Comparison of ENCODE assay signal across 18 cellular contexts in genomic region chr6:155492061-155492735, GRCh38. TPM values are rescaled to one million over a fixed set of nuclear protein-coding genes. Genes with fewer than 3 reads are reported as not detected.
DNase-seq lines count a peak whose midpoint lies in the region; ATAC-seq, FAIRE-seq and TF ChIP-seq lines count a peak whose summit lies in the region.
"Had no signal": no experiment of that assay in that cellular context is flagged by ENCODE, and none has a peak within 500 bp of the region (broad histone marks: within the 10 kb centered on the region; RNA-seq: fewer than 3 reads in every experiment).

No MANE protein-coding gene starts in this region.

- H3K9me3 ChIP-seq in SK-N-SH (0 out of 2 replicates have a peak, but pooled peaks cover 3% of the 10 kb centered on the region), endothelial cell of umbilical vein (replicated peaks; ENCODE audit: control insufficient read depth, insufficient read depth, low read length) (no peaks in the 10 kb centered on the region), thoracic aorta (no peaks in the 10 kb centered on the region)

- peak overlapping the region; percentile 50; the same call in 1 of the 2 replicates for H3K9ac ChIP-seq in SK-N-SH
- H3K9ac ChIP-seq in endothelial cell of umbilical vein (replicated peaks; ENCODE audit: extremely low read depth, insufficient read depth, low read length): no peak overlapping the region

- H3K4me1 ChIP-seq in SK-N-SH (ENCODE audit: control insufficient read depth in 1 of 2, insufficient read depth in 2 of 2, low read depth in 1 of 2, low read length in 1 of 2) (peaks cover 2 to 25% of the 10 kb centered on the region in 2 experiments; a peak in 3 of 4 replicates), endothelial cell of umbilical vein (ENCODE audit: control insufficient read depth, extremely low read depth, insufficient read depth, low read length) (peaks cover 26% of the 10 kb centered on the region), thoracic aorta (ENCODE audit: control insufficient read depth in 1 of 2, low read depth in 2 of 2) (peaks cover 19 to 29% of the 10 kb centered on the region in 2 donors)

- H3F3A ChIP-seq in SK-N-SH (replicated peaks; ENCODE audit: insufficient read depth): peaks cover 42% of the 10 kb centered on the region

- TF ChIP-seq RAD21 in SK-N-SH (IDR thresholded peaks at IDR 0.05; ENCODE audit: low read length): no peak

- no peak for TF ChIP-seq EP300 in SK-N-SH (IDR thresholded peaks at IDR 0.05; ENCODE audit: borderline replicate concordance in 1 of 2, low read depth in 1 of 2, low read length in 1 of 2)

- no TSS peak for BruUV-seq in endothelial cell of umbilical vein (replicated peaks; lab: Mats Ljungman, UMichigan)

- TF ChIP-seq POLR2A in endothelial cell of umbilical vein (IDR thresholded peaks at IDR 0.05; ENCODE audit: low read depth, low read length): no peak

- POLR2A ChIA-PET in SK-N-SH (lab: Yijun Ruan, JAX) (no interaction called here), RWPE1 (lab: Yijun Ruan, JAX; ENCODE audit: low non-redundant PET) (no interaction called here), endothelial cell of umbilical vein (lab: Charles Lee) (no interaction called here)

- H3K79me2 ChIP-seq in SK-N-SH (ENCODE audit: insufficient read depth) (no peaks in the 10 kb centered on the region), endothelial cell of umbilical vein (ENCODE audit: control insufficient read depth, insufficient read depth, low read length) (no peaks in the 10 kb centered on the region)

- no peaks in the 10 kb centered on the region for H3K27me3 ChIP-seq in SK-N-SH (ENCODE audit: insufficient read depth)
- H3K27me3 ChIP-seq in endothelial cell of umbilical vein (ENCODE audit: control insufficient read depth in 2 of 2, insufficient read depth in 2 of 2, low read length in 2 of 2): no peaks in the 10 kb centered on the region
- no peaks in the 10 kb centered on the region for H3K27me3 ChIP-seq in thoracic aorta (replicated peaks; ENCODE audit: insufficient read depth)

- no peak for TF ChIP-seq CTCF in SK-N-SH (IDR thresholded peaks at IDR 0.05)
- TF ChIP-seq CTCF in RWPE1 (conservative IDR thresholded peaks at IDR 0.05; ENCODE audit: low read depth): no peak
- no peak for TF ChIP-seq CTCF in endothelial cell of umbilical vein (IDR thresholded peaks at IDR 0.05; ENCODE audit: extremely low read depth in 1 of 2, insufficient read depth in 1 of 2, low read depth in 1 of 2, low read length in 2 of 2)
- no peak for TF ChIP-seq CTCF in thoracic aorta (IDR thresholded peaks at IDR 0.05)

- no peak for FAIRE-seq in endothelial cell of umbilical vein (lab: Jason Lieb, UNC)

- CTCF ChIA-PET in SK-N-SH (lab: Yijun Ruan, JAX): interaction anchor here (1.2 to 1.6 kb wide), 2 partner anchors 13 to 165 kb away, joined by 3 read pairs; no protein-coding TSS in a partner anchor
- CTCF ChIA-PET in RWPE1 (lab: Yijun Ruan, JAX): interaction anchor here (0.7 kb wide), 1 partner anchor 86 kb away, joined by 3 read pairs; no protein-coding TSS in a partner anchor
- CTCF ChIA-PET in endothelial cell of umbilical vein (lab: Charles Lee): interaction anchor here (3.3 kb wide), 1 partner anchor 164 kb away, joined by 17 read pairs; no protein-coding TSS in a partner anchor

- H3K27ac ChIP-seq in SK-N-SH (ENCODE audit: low read depth in 2 of 2, low read length in 1 of 2) (peak overlapping the region; percentile 80 to 97; a peak in 3 of 4 replicates), RWPE1 (peak overlapping the region; percentile 74), endothelial cell of umbilical vein (ENCODE audit: insufficient read depth, low read depth, low read length) (peak overlapping the region; percentile 96), thoracic aorta (peak overlapping the region; percentile 79 to 85)
- H3K27ac ChIP-seq: 22Rv1 had no signal

- no peaks in the 10 kb centered on the region for H4K20me1 ChIP-seq in SK-N-SH (ENCODE audit: insufficient read depth)
- H4K20me1 ChIP-seq in endothelial cell of umbilical vein (replicated peaks; ENCODE audit: control insufficient read depth, extremely low read depth, insufficient read depth, low read length): no peaks in the 10 kb centered on the region

- H2AFZ ChIP-seq in SK-N-SH (ENCODE audit: low read depth) (peak overlapping the region; percentile 60; the same call in 1 of the 2 replicates), endothelial cell of umbilical vein (ENCODE audit: low read depth, low read length) (no peak overlapping the region)

- WGBS in SK-N-SH (ENCODE audit: low lambda C conversion rate): 98% methylated on average over 2 of the region's 2 CpGs

- ATAC-seq in SK-N-SH treated with all-trans-retinoic acid at 6 μM for 48 hours (no peak), thoracic aorta (ENCODE audit: insufficient number of reproducible peaks, low FRiP score, low read depth) (no peak), GM21423 (IDR thresholded peaks at IDR 0.05; ENCODE audit: unreplicated experiment) (no peak)
- ATAC-seq: Panc1 had no signal

- H3K9me2 ChIP-seq in SK-N-SH: no peaks in the 10 kb centered on the region

- dilution Hi-C loops in endothelial cell of umbilical vein (cut with MboI; ENCODE audit: extremely low pct_ligation_motif_present, low sequenced_read_pairs): no loop called here

- H3K36me3 ChIP-seq in SK-N-SH (replicated peaks in 1 of 2; ENCODE audit: control insufficient read depth in 1 of 2, insufficient read depth in 2 of 2, low read length in 1 of 2): no peaks in the 10 kb centered on the region
- H3K36me3 ChIP-seq in endothelial cell of umbilical vein (ENCODE audit: control insufficient read depth in 2 of 2, extremely low read depth in 1 of 2, insufficient read depth in 2 of 2, low read length in 2 of 2): no peaks in the 10 kb centered on the region
- H3K36me3 ChIP-seq in thoracic aorta: no peaks in the 10 kb centered on the region

- intact Hi-C loops in endothelial cell of umbilical vein (cut with micrococcal nuclease): loop anchor here (10.0 kb wide), 1 partner anchor 307 kb away; no protein-coding TSS in a partner anchor

- H3K4me2 ChIP-seq in SK-N-SH: no peak overlapping the region
- H3K4me2 ChIP-seq in endothelial cell of umbilical vein (ENCODE audit: insufficient read depth, low read length): no peak overlapping the region

- H3K4me3 ChIP-seq in SK-N-SH (ENCODE audit: low read depth in 2 of 2, low read length in 1 of 2) (no peak overlapping the region), endothelial cell of umbilical vein (replicated peaks in 1 of 3; ENCODE audit: insufficient read depth in 1 of 3, low read depth in 1 of 3, low read length in 3 of 3) (no peak overlapping the region), thoracic aorta (no peak overlapping the region)

- H3K9me1 ChIP-seq in endothelial cell of umbilical vein (replicated peaks; ENCODE audit: control insufficient read depth, extremely low read depth, insufficient read depth, low read length): no peaks in the 10 kb centered on the region

- DNase-seq in SK-N-SH (no peak), RWPE1 (ENCODE audit: low spot score) (no peak), endothelial cell of umbilical vein (ENCODE audit: low read depth, low spot score) (no peak), thoracic aorta (ENCODE audit: low spot score) (no peak), GM19240 (ENCODE audit: insufficient read length, low spot score) (no peak), NAMALWA (ENCODE audit: low spot score) (no peak)
- DNase-seq: C1 segment of cervical spinal cord, Karpas-422, MM.1S, NCI-H1105 treated with DMSO at 0.1 percent for 48 hours, NCI-H187, NCI-H446 treated with DMSO at 0.1 percent for 48 hours, NCI-H748 treated with DMSO at 0.1 percent for 48 hours, SHP77 had no signal

TF ChIP-seq in SK-N-SH, 30 proteins besides CTCF, POLR2A, EP300 and RAD21 (continues in another document):
- no peak for TF ChIP-seq PBX3 (IDR thresholded peaks at IDR 0.05)

TF ChIP-seq in SK-N-SH treated with all-trans-retinoic acid at 6 μM for 48 hours, 23 proteins besides CTCF, POLR2A, EP300 and RAD21 (continues in another document):
- no peak for TF ChIP-seq ISL1 (CRISPR knock-in tag; IDR thresholded peaks at IDR 0.05)
- no peak for TF ChIP-seq GLIS3 (CRISPR knock-in tag; IDR thresholded peaks at IDR 0.05)
- no peak for TF ChIP-seq TOX (CRISPR knock-in tag; IDR thresholded peaks at IDR 0.05; ENCODE audit: borderline replicate concordance)

TF ChIP-seq in endothelial cell of umbilical vein, 7 proteins besides CTCF, POLR2A, EP300 and RAD21:
- TF ChIP-seq MYC (IDR thresholded peaks at IDR 0.05; ENCODE audit: low read depth, low read length) (no peak), FOS (IDR thresholded peaks at IDR 0.05; ENCODE audit: borderline replicate concordance, insufficient read depth, low read length) (no peak)
TF ChIP-seq in endothelial cell of umbilical vein: peak in this region for 0.

RNA-seq across cellular contexts. Expression of gene NOX3, which starts 36.6 kb away (rescaled TPM):
- polyA plus RNA-seq in SK-N-SH (2012; rRNA removed) (0.02 TPM in 1 of 2 replicates, not detected in the other), endothelial cell of umbilical vein (not detected in 2 replicates)
- polyA plus RNA-seq in SK-N-SH (2012; cell fraction: cytosol; rRNA removed): 0.01 and 0.04 TPM in 2 replicates
- 0.06 TPM in 1 of 2 replicates, not detected in the other for polyA plus RNA-seq in SK-N-SH (2012; cell fraction: nucleus; rRNA removed)
- total RNA-seq in endothelial cell of umbilical vein (not detected in 2 replicates), thoracic aorta (not detected)
- not detected in 2 replicates for polyA plus RNA-seq in endothelial cell of umbilical vein (2011; cell fraction: cytosol; rRNA removed)
- polyA plus RNA-seq in endothelial cell of umbilical vein (2011; cell fraction: nucleus; rRNA removed): not detected in 2 replicates
- not detected in 2 replicates for polyA plus RNA-seq in endothelial cell of umbilical vein (2012)
- polyA minus RNA-seq in endothelial cell of umbilical vein: not detected in 2 replicates
- not detected for polyA minus RNA-seq in endothelial cell of umbilical vein (2011; cell fraction: cytosol; rRNA and poly(A)+ RNA removed)
- polyA minus RNA-seq in endothelial cell of umbilical vein (2011; cell fraction: nucleus; rRNA and poly(A)+ RNA removed): not detected in 2 replicates
